Comparison of ENCODE assay signal across 1 cellular context in genomic region chr3:4977001-4977888, GRCh38.
TF ChIP-seq lines count a peak whose summit lies in the region.

No MANE protein-coding gene starts in this region.

TF ChIP-seq in HEK293, 187 proteins besides CTCF, POLR2A, EP300 and RAD21 (continued from another document):
- TF ChIP-seq ZBTB10 (tag by site-specific recombination; IDR thresholded peaks at IDR 0.05) (no peak), GLIS2 (tag by site-specific recombination; IDR thresholded peaks at IDR 0.05) (peak; percentile 50), ZNF169 (tag by site-specific recombination; IDR thresholded peaks at IDR 0.05) (no peak), ZNF792 (tag by site-specific recombination; IDR thresholded peaks at IDR 0.05) (no peak), ZNF416 (tag by site-specific recombination; IDR thresholded peaks at IDR 0.05) (no peak), ZNF202 (tag by site-specific recombination; IDR thresholded peaks at IDR 0.05; ENCODE audit: borderline replicate concordance) (no peak), ZNF394 (tag by site-specific recombination; IDR thresholded peaks at IDR 0.05; ENCODE audit: borderline replicate concordance) (peak; percentile 98), ZNF174 (tag by site-specific recombination; IDR thresholded peaks at IDR 0.05) (no peak), ZXDB (tag by site-specific recombination; IDR thresholded peaks at IDR 0.05) (no peak; the same call in 1 of the 2 replicates), ZNF140 (tag by site-specific recombination; IDR thresholded peaks at IDR 0.05) (no peak), ZIC2 (tag by site-specific recombination; IDR thresholded peaks at IDR 0.05) (peak; percentile 69), ZNF449 (tag by site-specific recombination; IDR thresholded peaks at IDR 0.05) (no peak), ZNF404 (tag by site-specific recombination; IDR thresholded peaks at IDR 0.05) (no peak), PRDM1 (tag by site-specific recombination; IDR thresholded peaks at IDR 0.05) (0 out of 2 replicates have a peak, but pooled peaks have one; percentile 28), KLF16 (tag by site-specific recombination; IDR thresholded peaks at IDR 0.05) (no peak), ZNF510 (tag by site-specific recombination; IDR thresholded peaks at IDR 0.05; ENCODE audit: insufficient replicate concordance) (no peak), ZNF518A (tag by site-specific recombination; conservative IDR thresholded peaks at IDR 0.05; ENCODE audit: low read depth) (no peak), WT1 (tag by site-specific recombination; IDR thresholded peaks at IDR 0.05) (no peak), ZBTB11 (tag by site-specific recombination; conservative IDR thresholded peaks at IDR 0.05; ENCODE audit: low read depth) (no peak; the same call in 1 of the 2 replicates), ZNF830 (tag by site-specific recombination; IDR thresholded peaks at IDR 0.05; ENCODE audit: low read depth) (no peak), ZNF639 (tag by site-specific recombination; IDR thresholded peaks at IDR 0.05) (no peak), ZNF391 (tag by site-specific recombination; IDR thresholded peaks at IDR 0.05; ENCODE audit: borderline replicate concordance, low read depth) (no peak), ZNF398 (tag by site-specific recombination; IDR thresholded peaks at IDR 0.05) (no peak), ZNF501 (tag by site-specific recombination; IDR thresholded peaks at IDR 0.05) (no peak), BCL11B (tag by site-specific recombination; IDR thresholded peaks at IDR 0.05; ENCODE audit: low read depth) (0 out of 2 replicates have a peak, but pooled peaks have one; percentile 13), ZNF785 (tag by site-specific recombination; IDR thresholded peaks at IDR 0.05) (no peak), ZNF24 (tag by site-specific recombination; IDR thresholded peaks at IDR 0.05) (no peak), ZNF624 (tag by site-specific recombination; IDR thresholded peaks at IDR 0.05) (no peak), KLF9 (tag by site-specific recombination; IDR thresholded peaks at IDR 0.05; ENCODE audit: low read depth) (no peak; the same call in none of the 2 replicates), ZNF600 (tag by site-specific recombination; IDR thresholded peaks at IDR 0.05) (no peak), ZNF341 (tag by site-specific recombination; IDR thresholded peaks at IDR 0.05; ENCODE audit: low read depth) (no peak), YY1 (tag by site-specific recombination; IDR thresholded peaks at IDR 0.05) (no peak), ZNF670 (tag by site-specific recombination; IDR thresholded peaks at IDR 0.05; ENCODE audit: low read depth) (no peak), ZNF26 (tag by site-specific recombination; IDR thresholded peaks at IDR 0.05) (no peak), ZFHX2 (tag by site-specific recombination; conservative IDR thresholded peaks at IDR 0.05) (peak; percentile 56), ZNF423 (tag by site-specific recombination; IDR thresholded peaks at IDR 0.05) (no peak), ZNF791 (tag by site-specific recombination; IDR thresholded peaks at IDR 0.05) (no peak), MZF1 (tag by site-specific recombination; IDR thresholded peaks at IDR 0.05; ENCODE audit: borderline replicate concordance) (peak; percentile 84), MEIS1 (CRISPR knock-in tag; IDR thresholded peaks at IDR 0.05; ENCODE audit: borderline replicate concordance) (no peak), KLF1 (tag by site-specific recombination; IDR thresholded peaks at IDR 0.05) (no peak; the same call in 1 of the 2 replicates), ZNF529 (tag by site-specific recombination; IDR thresholded peaks at IDR 0.05; ENCODE audit: insufficient replicate concordance) (no peak), ZNF580 (tag by site-specific recombination; IDR thresholded peaks at IDR 0.05) (no peak), ZNF239 (tag by site-specific recombination; IDR thresholded peaks at IDR 0.05) (no peak), ZNF2 (tag by site-specific recombination; IDR thresholded peaks at IDR 0.05) (no peak), ZNF292 (tag by site-specific recombination; IDR thresholded peaks at IDR 0.05; ENCODE audit: borderline replicate concordance, low read depth) (no peak), ZFP37 (tag by site-specific recombination; IDR thresholded peaks at IDR 0.05) (no peak), ZNF837 (tag by site-specific recombination; IDR thresholded peaks at IDR 0.05) (no peak), ZNF623 (tag by site-specific recombination; IDR thresholded peaks at IDR 0.05) (no peak), OSR2 (tag by site-specific recombination; IDR thresholded peaks at IDR 0.05) (no peak)
TF ChIP-seq in HEK293: peak in this region for 20.
